Comparison of ENCODE assay signal across 1 cellular context in genomic region chr2:24792874-24793751, GRCh38.
TF ChIP-seq lines count a peak whose summit lies in the region.

CENPO (plus strand) TSS chr2:24793425; CDS start chr2:24793920, 495 bp downstream.
PTRHD1 (minus strand) TSS chr2:24793391; CDS start chr2:24793377, 14 bp downstream.

TF ChIP-seq in K562, 482 proteins besides CTCF, POLR2A, EP300 and RAD21 (continued from another document and continues in another):
- TF ChIP-seq JUND (IDR thresholded peaks at IDR 0.05; ENCODE audit: borderline replicate concordance, low read depth, low read length), result peak; percentile 49; the same call in 1 of the 2 replicates
- peak; percentile 56; the same call in 1 of the 3 replicates for TF ChIP-seq JUND (tag; IDR thresholded peaks at IDR 0.05; ENCODE audit: borderline replicate concordance, low read depth, low read length)
- TF ChIP-seq ATF4 (CRISPR knock-in tag; IDR thresholded peaks at IDR 0.05), result no peak
- TF ChIP-seq RBM34 (IDR thresholded peaks at IDR 0.05; ENCODE audit: borderline replicate concordance, insufficient read depth, low read length), result no peak
- peak; percentile 94 for TF ChIP-seq E2F1 (CRISPR knock-in tag; IDR thresholded peaks at IDR 0.05)
- no peak for TF ChIP-seq ZNF212 (CRISPR knock-in tag; IDR thresholded peaks at IDR 0.05)
- TF ChIP-seq POU5F1 (IDR thresholded peaks at IDR 0.05; ENCODE audit: borderline replicate concordance, low read depth, low read length, partially characterized antibody), result no peak
- TF ChIP-seq GATAD2A (IDR thresholded peaks at IDR 0.05), result 0 out of 2 replicates have a peak, but pooled peaks have one; percentile 26
- TF ChIP-seq ZNF699 (CRISPR knock-in tag; IDR thresholded peaks at IDR 0.05; ENCODE audit: insufficient replicate concordance), result no peak
- 0 out of 4 replicates have a peak, but pooled peaks have one; percentile 32 to 48 for TF ChIP-seq UBTF (IDR thresholded peaks at IDR 0.05; ENCODE audit: borderline replicate concordance in 1 of 2, low read depth in 2 of 2, low read length in 2 of 2)
- no peak for TF ChIP-seq HOMEZ (CRISPR knock-in tag; IDR thresholded peaks at IDR 0.05)
- TF ChIP-seq ZNF407 (IDR thresholded peaks at IDR 0.05; ENCODE audit: low read depth), result no peak
- 0 out of 4 replicates have a peak, but pooled peaks have one; percentile 17 to 60 for TF ChIP-seq ARNT (IDR thresholded peaks at IDR 0.05)
- TF ChIP-seq KAT2B (IDR thresholded peaks at IDR 0.05; ENCODE audit: low read depth, low read length), result no peak
- no peak for TF ChIP-seq KLF16 (IDR thresholded peaks at IDR 0.05)
- no peak for TF ChIP-seq ZNF695 (CRISPR knock-in tag; IDR thresholded peaks at IDR 0.05)
- no peak for TF ChIP-seq ZFP91 (CRISPR knock-in tag; IDR thresholded peaks at IDR 0.05)
- peak; percentile 68 for TF ChIP-seq VEZF1 (CRISPR knock-in tag; IDR thresholded peaks at IDR 0.05)
- TF ChIP-seq ZNF584 (CRISPR knock-in tag; IDR thresholded peaks at IDR 0.05; ENCODE audit: low read depth), result no peak
- TF ChIP-seq MIER1 (IDR thresholded peaks at IDR 0.05; ENCODE audit: low read depth), result no peak
- TF ChIP-seq MYNN (IDR thresholded peaks at IDR 0.05), result peak; percentile 72; the same call in 1 of the 2 replicates
- TF ChIP-seq MYNN (CRISPR knock-in tag; IDR thresholded peaks at IDR 0.05), result no peak
- TF ChIP-seq ETV5 (CRISPR knock-in tag; IDR thresholded peaks at IDR 0.05; ENCODE audit: low read depth), result peak; percentile 95
- TF ChIP-seq POLR3A (IDR thresholded peaks at IDR 0.05; ENCODE audit: borderline replicate concordance, extremely low read depth, insufficient read depth, insufficient read length), result no peak
- TF ChIP-seq ZNF76 (CRISPR knock-in tag; IDR thresholded peaks at IDR 0.05; ENCODE audit: borderline replicate concordance), result peak; percentile 17; the same call in 1 of the 2 replicates
- TF ChIP-seq KDM2B (CRISPR knock-in tag; IDR thresholded peaks at IDR 0.05), result no peak
- TF ChIP-seq RBM17 (IDR thresholded peaks at IDR 0.05; ENCODE audit: borderline replicate concordance, low read depth, low read length), result no peak
- peak in 1 of 2 experiments; percentile 78; a peak in 2 of 4 replicates for TF ChIP-seq HDAC1 (IDR thresholded peaks at IDR 0.05)
- no peak for TF ChIP-seq SNAPC5 (CRISPR knock-in tag; IDR thresholded peaks at IDR 0.05)
- TF ChIP-seq NR1H2 (CRISPR knock-in tag; IDR thresholded peaks at IDR 0.05), result no peak
- TF ChIP-seq ILF3 (IDR thresholded peaks at IDR 0.05; ENCODE audit: borderline replicate concordance), result no peak
- no peak for TF ChIP-seq U2AF2 (optimal IDR thresholded peaks at IDR 0.05; ENCODE audit: low read depth, low read length)
- peak; percentile 74; the same call in 1 of the 2 replicates for TF ChIP-seq CTBP1 (IDR thresholded peaks at IDR 0.05; ENCODE audit: borderline replicate concordance)
- 0 out of 2 replicates have a peak, but pooled peaks have one; percentile 11 for TF ChIP-seq BHLHE40 (IDR thresholded peaks at IDR 0.05; ENCODE audit: low read length)
- peak; percentile 80; the same call in 1 of the 2 replicates for TF ChIP-seq HLTF (IDR thresholded peaks at IDR 0.05)
- TF ChIP-seq TBP (optimal IDR thresholded peaks at IDR 0.05; ENCODE audit: low read depth, low read length), result peak; percentile 93
- peak; percentile 71 for TF ChIP-seq RNF2 (IDR thresholded peaks at IDR 0.05)
- TF ChIP-seq E2F5 (CRISPR knock-in tag; IDR thresholded peaks at IDR 0.05), result peak; percentile 75; the same call in 1 of the 2 replicates
- TF ChIP-seq FOXP1 (CRISPR knock-in tag; IDR thresholded peaks at IDR 0.05), result peak; percentile 3; the same call in 1 of the 2 replicates
- no peak for TF ChIP-seq GTF2F1 (IDR thresholded peaks at IDR 0.05; ENCODE audit: low read depth, low read length)
- 0 out of 2 replicates have a peak, but pooled peaks have one; percentile 40 for TF ChIP-seq TOE1 (IDR thresholded peaks at IDR 0.05; ENCODE audit: borderline replicate concordance)
- 0 out of 2 replicates have a peak, but pooled peaks have one; percentile 14 for TF ChIP-seq TOE1 (CRISPR knock-in tag; IDR thresholded peaks at IDR 0.05; ENCODE audit: borderline replicate concordance, low read depth)
- TF ChIP-seq NR2C1 (IDR thresholded peaks at IDR 0.05), result no peak
- peak; percentile 76 for TF ChIP-seq NR2C1 (tag; IDR thresholded peaks at IDR 0.05)
- peak; percentile 90 for TF ChIP-seq CBFB (CRISPR knock-in tag; IDR thresholded peaks at IDR 0.05)
